ENCODE assay signal across 8 cellular contexts in the genomic region with DNA sequence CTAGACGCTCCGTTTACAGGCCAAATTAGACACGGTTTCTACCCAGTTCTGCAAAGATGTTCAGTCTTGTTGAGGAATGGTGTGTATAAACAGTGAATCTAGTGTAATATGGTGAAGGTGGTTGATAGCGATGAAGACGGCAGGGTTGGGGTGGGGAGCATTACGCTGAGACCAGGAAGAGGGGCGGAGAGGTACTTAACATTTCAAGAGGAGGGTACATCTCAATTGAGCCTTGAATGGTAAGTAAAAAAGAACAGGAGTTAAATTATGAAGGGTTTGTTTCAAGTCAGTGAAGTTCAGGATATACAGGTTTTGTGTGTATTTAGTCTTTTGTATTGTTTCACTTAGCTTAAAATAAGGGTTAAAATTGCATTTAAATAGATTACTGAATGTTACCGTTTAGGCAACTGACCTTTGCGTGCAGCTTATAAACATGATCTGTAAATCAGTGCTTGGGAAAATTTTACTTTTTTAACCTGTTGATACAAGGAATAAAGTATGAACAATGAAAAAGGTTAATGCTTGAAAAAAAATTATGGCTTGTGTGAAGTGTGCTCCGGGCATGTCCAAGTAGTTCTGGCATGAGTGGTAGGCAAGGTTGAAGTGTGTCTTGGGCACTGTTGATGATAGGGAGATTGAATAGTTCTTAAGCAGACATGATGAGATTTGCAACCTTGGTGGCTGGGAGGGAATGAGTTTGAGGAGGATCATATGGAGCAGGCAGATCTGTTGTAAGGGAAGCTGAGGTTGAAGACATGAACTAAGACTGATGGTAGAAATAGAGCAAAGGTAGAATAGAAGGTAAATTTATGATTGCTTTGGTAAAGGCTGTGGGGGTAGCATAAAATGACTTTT. TPM values are rescaled to one million over a fixed set of nuclear protein-coding genes. Genes with fewer than 3 reads are reported as not detected.
DNase-seq lines count a peak whose midpoint lies in the region; ATAC-seq and TF ChIP-seq lines count a peak whose summit lies in the region.

No MANE protein-coding gene starts in this region.

- CTCF ChIA-PET in AG04450 (lab: Charles Lee): no interaction called here

- H3K4me3 ChIP-seq in AG04450 (ENCODE audit: low read depth, low read length) (peak overlapping the region; percentile 98), HL-60 (replicated peaks; ENCODE audit: insufficient read depth, low read length) (peak overlapping the region; percentile 92), astrocyte of the cerebellum (ENCODE audit: low read depth, low read length) (peak overlapping the region; percentile 100), lung (peak overlapping the region; percentile 88)

- ATAC-seq in lung (ENCODE audit: insufficient read depth, low FRiP score): no peak

- H3K27ac ChIP-seq in AG04450 (ENCODE audit: low read depth, low read length): no peak overlapping the region
- peak overlapping the region; percentile 82 for H3K27ac ChIP-seq in HL-60 (replicated peaks)
- peak overlapping the region in 1 of 2 donors; percentile 76 for H3K27ac ChIP-seq in lung (ENCODE audit: low read depth in 1 of 2, low read length in 1 of 2)

- peaks cover 2% of the 10 kb centered on the region; the same call in 1 of the 2 replicates for H3K9me3 ChIP-seq in AG04450 (ENCODE audit: control insufficient read depth, insufficient read depth, low read length)
- no peaks in the 10 kb centered on the region for H3K9me3 ChIP-seq in lung (ENCODE audit: control insufficient read depth in 2 of 2, insufficient read depth in 1 of 2, low read length in 1 of 2)

- H3K27me3 ChIP-seq in AG04450 (ENCODE audit: control insufficient read depth, insufficient read depth, low read length) (no peaks in the 10 kb centered on the region), HL-60 (ENCODE audit: insufficient read depth, poor library complexity, severe bottlenecking) (no peaks in the 10 kb centered on the region), lung (ENCODE audit: control insufficient read depth, insufficient read depth) (no peaks in the 10 kb centered on the region)

- no peak for DNase-seq in AG04450 (ENCODE audit: low read depth, low spot score)
- no peak for DNase-seq in HL-60 (ENCODE audit: low read depth in 1 of 2, low spot score in 1 of 2)
- DNase-seq in astrocyte of the cerebellum (ENCODE audit: low read depth): no peak
- DNase-seq in lung (ENCODE audit: low spot score): no peak
- no peak for DNase-seq in middle frontal gyrus (ENCODE audit: extremely low spot score, low spot score)
- no peak for DNase-seq in activated effector memory CD4-positive, alpha-beta T cell treated with anti-CD3 and anti-CD28 coated beads, Interleukin-2, amount 50 U/mL, for 16 hours
- DNase-seq in GOT3 (lab: John Stamatoyannopoulos, UW): no peak
- no peak for DNase-seq in NCI-H774 (lab: John Stamatoyannopoulos, UW)

- TF ChIP-seq CTCF in AG04450 (IDR thresholded peaks at IDR 0.05; ENCODE audit: low read depth, low read length) (no peak), HL-60 (IDR thresholded peaks at IDR 0.05; ENCODE audit: insufficient read depth, low read length) (no peak), astrocyte of the cerebellum (IDR thresholded peaks at IDR 0.05; ENCODE audit: low read depth, low read length, missing control alignments) (no peak), lung (IDR thresholded peaks at IDR 0.05; ENCODE audit: control extremely low read depth, extremely low read depth) (no peak)

- H3K36me3 ChIP-seq in lung (ENCODE audit: control insufficient read depth in 2 of 2, insufficient read depth in 2 of 2, low read length in 2 of 2): peaks cover 26 to 38% of the 10 kb centered on the region in 2 donors

- H3K4me1 ChIP-seq in lung (ENCODE audit: control insufficient read depth in 2 of 2, insufficient read depth in 2 of 2, low read length in 2 of 2): peaks cover 7 to 10% of the 10 kb centered on the region in 2 donors

- in situ Hi-C loops in astrocyte of the cerebellum (cut with HindIII; ENCODE audit: low sequenced_read_pairs): no loop called here

- POLR2A ChIA-PET in AG04450 (lab: Yijun Ruan, JAX): interaction anchor here (0.7 to 1.4 kb wide), 2 partner anchors 58 to 112 kb away, joined by 3 to 7 read pairs; a partner anchor contains a TSS

- WGBS in lung, 2 donors: 4 to 7% methylated on average over 10 of the region's 10 CpGs

RNA-seq across cellular contexts. Expression of a gene that starts 0.8 kb away (rescaled TPM):
- polyA plus RNA-seq in AG04450 (2011; rRNA removed) (48.1 and 50.8 TPM in 2 replicates), lung (10 to 100 TPM; 37.4 to 50.7 TPM)
- 33.1 and 42.3 TPM in 2 replicates for polyA minus RNA-seq in AG04450 (2011; rRNA and poly(A)+ RNA removed)
- 10 to 100 TPM; 29.0 to 43.7 TPM for total RNA-seq in lung

RNA-seq across cellular contexts. Expression of a gene that starts 1.0 kb away (rescaled TPM):
- polyA plus RNA-seq in AG04450 (2011; rRNA removed): 241 and 262 TPM in 2 replicates
- polyA minus RNA-seq in AG04450 (2011; rRNA and poly(A)+ RNA removed): 290 and 405 TPM in 2 replicates
- 100 to 1,000 TPM in 1 of 2 donors, 10 to 100 TPM in 1; 86.9 to 105 TPM for total RNA-seq in lung
- polyA plus RNA-seq in lung: 100 to 1,000 TPM in 1 of 2 donors, 10 to 100 TPM in 1; 81.3 to 119 TPM

RNA-seq across cellular contexts. Expression of a gene that starts 7.6 kb away (rescaled TPM):
- polyA plus RNA-seq in AG04450 (2011; rRNA removed) (0.14 and 0.16 TPM in 2 replicates), lung (1 to 10 TPM in 1 of 2 donors, under 1 TPM in 1; 0.87 to 1.8 TPM)
- polyA minus RNA-seq in AG04450 (2011; rRNA and poly(A)+ RNA removed): 0.26 and 0.32 TPM in 2 replicates
- total RNA-seq in lung: 1 to 10 TPM; 2.0 to 4.8 TPM

RNA-seq across cellular contexts. Expression of a gene that starts 40.4 kb away (rescaled TPM):
- polyA plus RNA-seq in AG04450 (2011; rRNA removed) (18.4 and 20.4 TPM in 2 replicates), lung (10 to 100 TPM; 21.7 to 22.6 TPM)
- polyA minus RNA-seq in AG04450 (2011; rRNA and poly(A)+ RNA removed): 15.4 and 17.0 TPM in 2 replicates
- 10 to 100 TPM; 24.1 to 29.5 TPM for total RNA-seq in lung

RNA-seq across cellular contexts. Expression of a gene that starts 58.1 kb away (rescaled TPM):
- 28.4 and 31.5 TPM in 2 replicates for polyA plus RNA-seq in AG04450 (2011; rRNA removed)
- polyA minus RNA-seq in AG04450 (2011; rRNA and poly(A)+ RNA removed): 45.1 and 46.8 TPM in 2 replicates
- 10 to 100 TPM; 18.9 to 30.1 TPM for total RNA-seq in lung
- polyA plus RNA-seq in lung: 10 to 100 TPM in 1 of 2 donors, 1 to 10 TPM in 1; 9.3 to 13.8 TPM
